Comparison of ENCODE assay signal across 10 cellular contexts in the genomic region with DNA sequence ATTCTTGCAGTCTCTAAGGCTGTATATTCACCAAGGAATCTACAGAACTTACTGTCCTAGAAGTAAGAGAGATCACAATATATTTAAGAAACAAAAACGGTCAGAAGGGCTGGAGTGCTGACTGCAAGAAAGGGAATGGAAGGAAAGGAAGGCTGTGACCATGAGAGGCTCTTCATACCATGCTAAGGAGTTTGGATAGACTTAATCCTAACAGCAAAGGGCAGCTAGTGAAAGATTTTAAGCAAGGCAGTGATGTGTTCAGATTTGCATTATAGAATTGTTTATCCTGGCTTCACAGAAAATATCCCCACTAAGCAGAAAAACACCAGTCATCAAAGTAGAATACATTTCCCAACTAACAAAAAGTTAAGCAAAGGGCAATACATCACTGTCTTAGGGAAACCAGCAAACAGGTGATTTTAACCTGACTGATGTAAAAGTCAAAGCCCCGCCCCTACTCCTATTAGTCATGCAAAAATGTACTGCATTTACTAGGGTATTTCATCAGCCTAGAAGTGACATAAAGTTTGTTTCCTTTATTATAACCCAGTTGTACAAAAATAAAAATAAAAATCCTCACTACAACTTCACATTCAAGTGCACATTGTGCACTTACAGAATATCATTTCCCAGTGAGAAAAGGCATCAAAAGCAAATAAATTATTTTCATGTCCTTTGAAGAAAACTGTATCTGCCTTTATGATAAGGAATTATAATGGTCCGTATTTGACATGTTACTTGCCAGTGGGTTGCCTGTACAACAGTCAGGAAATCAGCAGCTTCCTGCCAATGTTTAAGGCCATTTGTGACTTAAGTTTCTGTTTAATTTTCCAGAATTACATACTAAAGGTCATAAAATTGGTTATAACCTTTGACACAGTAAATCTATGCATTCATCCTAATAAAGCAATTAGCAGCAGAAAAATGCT. TPM values are rescaled to one million over a fixed set of nuclear protein-coding genes. Genes with fewer than 3 reads are reported as not detected.
DNase-seq lines count a peak whose midpoint lies in the region; ATAC-seq and TF ChIP-seq lines count a peak whose summit lies in the region.
"Had no signal": no experiment of that assay in that cellular context is flagged by ENCODE, and none has a peak within 500 bp of the region (broad histone marks: within the 10 kb centered on the region; RNA-seq: fewer than 3 reads in every experiment).

No MANE protein-coding gene starts in this region.

- intact Hi-C loops in CD8-positive, alpha-beta T cell (cut with DNase I, micrococcal nuclease) = loop anchor here in 1 of 2 experiments (2.0 kb wide), 1 partner anchor 14 kb away; no protein-coding TSS in a partner anchor

- TF ChIP-seq CTCF in CD8-positive, alpha-beta T cell (IDR thresholded peaks at IDR 0.05) = no peak

- H3K9ac ChIP-seq in mucosa of stomach (ENCODE audit: low read length) = peak overlapping the region; percentile 5

- no peaks in the 10 kb centered on the region for H3K9me3 ChIP-seq in CD8-positive, alpha-beta T cell (ENCODE audit: low read length)
- H3K9me3 ChIP-seq in mucosa of stomach (ENCODE audit: control insufficient read depth, low read length) = no peaks in the 10 kb centered on the region
- H3K9me3 ChIP-seq: heart right ventricle had no signal

- peaks cover 71% of the 10 kb centered on the region for H3K4me1 ChIP-seq in CD8-positive, alpha-beta T cell (ENCODE audit: insufficient read depth, low read length)
- H3K4me1 ChIP-seq in mucosa of stomach (ENCODE audit: control insufficient read depth, insufficient read depth, low read length) = peaks cover 36% of the 10 kb centered on the region

- POLR2A ChIA-PET in CD8-positive, alpha-beta T cell (lab: Charles Lee) = interaction anchor here (1.5 to 3.4 kb wide), 2 partner anchors 13 to 17 kb away, joined by 4 to 18 read pairs; a partner anchor contains a TSS

- peaks cover 85% of the 10 kb centered on the region for H3K4me1 Mint-ChIP-seq in CD8-positive, alpha-beta T cell (ENCODE audit: low read depth)
- peaks cover 81% of the 10 kb centered on the region for H3K4me1 Mint-ChIP-seq in activated naive CD8-positive, alpha-beta T cell (ENCODE audit: low read depth)

- no peaks in the 10 kb centered on the region for H3K27me3 ChIP-seq in CD8-positive, alpha-beta T cell (ENCODE audit: insufficient read depth, low read length)
- H3K27me3 ChIP-seq in mucosa of stomach (ENCODE audit: control insufficient read depth, insufficient read depth, low read length) = no peaks in the 10 kb centered on the region
- H3K27me3 ChIP-seq: heart right ventricle had no signal

- H3K36me3 ChIP-seq in CD8-positive, alpha-beta T cell (ENCODE audit: insufficient read depth, low read length) = no peaks in the 10 kb centered on the region
- H3K36me3 ChIP-seq in mucosa of stomach (ENCODE audit: control insufficient read depth, insufficient read depth, low read length) = no peaks in the 10 kb centered on the region
- H3K36me3 ChIP-seq: heart right ventricle had no signal

- no peak overlapping the region for H3K4me3 ChIP-seq in CD8-positive, alpha-beta T cell (ENCODE audit: low read depth, low read length)
- no peak overlapping the region for H3K4me3 ChIP-seq in mucosa of stomach (ENCODE audit: low read length)
- H3K4me3 ChIP-seq: heart right ventricle had no signal

- CTCF ChIA-PET in CD8-positive, alpha-beta T cell (lab: Charles Lee) = interaction anchor here (1.1 kb wide), 1 partner anchor 22 kb away, joined by 3 read pairs; no protein-coding TSS in a partner anchor

- peak; percentile 91 for ATAC-seq in CD8-positive, alpha-beta T cell
- no peak for ATAC-seq in HG03521 (IDR thresholded peaks at IDR 0.05; ENCODE audit: unreplicated experiment)
- no peak for ATAC-seq in GM18909 (IDR thresholded peaks at IDR 0.05; ENCODE audit: poor library complexity, unreplicated experiment)
- ATAC-seq: heart right ventricle had no signal

- H3K4me3 Mint-ChIP-seq in CD8-positive, alpha-beta T cell = peak overlapping the region; percentile 42
- peak overlapping the region; percentile 46 for H3K4me3 Mint-ChIP-seq in activated naive CD8-positive, alpha-beta T cell

- H3K36me3 Mint-ChIP-seq in CD8-positive, alpha-beta T cell = peaks cover 16% of the 10 kb centered on the region
- H3K36me3 Mint-ChIP-seq in activated naive CD8-positive, alpha-beta T cell = peaks cover 4% of the 10 kb centered on the region

- H3K9me3 Mint-ChIP-seq in CD8-positive, alpha-beta T cell = no peaks in the 10 kb centered on the region
- H3K9me3 Mint-ChIP-seq in activated naive CD8-positive, alpha-beta T cell (ENCODE audit: low read depth) = no peaks in the 10 kb centered on the region

- peak overlapping the region; percentile 75 for H3K27ac Mint-ChIP-seq in CD8-positive, alpha-beta T cell
- H3K27ac Mint-ChIP-seq in activated naive CD8-positive, alpha-beta T cell = peak overlapping the region; percentile 95

- H3K27me3 Mint-ChIP-seq in CD8-positive, alpha-beta T cell (ENCODE audit: low read depth) = no peaks in the 10 kb centered on the region
- H3K27me3 Mint-ChIP-seq in activated naive CD8-positive, alpha-beta T cell = no peaks in the 10 kb centered on the region

- H3K27ac ChIP-seq in CD8-positive, alpha-beta T cell (ENCODE audit: low read depth, low read length) = no peak overlapping the region

- DNase-seq in CD8-positive, alpha-beta T cell = peak in 3 of 7 experiments; percentile 30 to 49 (median 32)
- peak; percentile 9 to 20 for DNase-seq in Kasumi-1 (lab: John Stamatoyannopoulos, UW)
- DNase-seq in amygdala (lab: John Stamatoyannopoulos, UW) = no peak
- DNase-seq in NCI-H2171 (lab: John Stamatoyannopoulos, UW) = no peak
- DNase-seq: activated effector memory CD4-positive, alpha-beta T cell treated with Interleukin-2 at 50 U/mL for 16 hours; heart right ventricle had no signal

RNA-seq across cellular contexts. Expression of a gene that starts 17.2 kb away (rescaled TPM):
- total RNA-seq in CD8-positive, alpha-beta T cell = 100 to 1,000 TPM; 280 to 298 TPM

Comparison
In these comparisons a context has a peak if more than half of its experiments do, and no peak if none do; other contexts are left out.
1. DNase-seq: peak in Kasumi-1 (2 of 2); none in amygdala (0 of 56) and NCI-H2171 (single experiment).